In genomic region chr11:75473684-75474083, GRCh38 we compare ENCODE assay signal across 27 cellular contexts.
"Had no signal": no experiment of that assay in that cellular context is flagged by ENCODE, and none has a peak within 500 bp of the region (broad histone marks: within the 10 kb centered on the region; RNA-seq: fewer than 3 reads in every experiment).

No MANE protein-coding gene starts in this region.

- H3K9me3 Mint-ChIP-seq: activated naive CD4-positive, alpha-beta T cell treated with anti-CD3 and anti-CD28 coated beads, Interleukin-2, amount 50 U/mL, for 24 hours; activated naive CD8-positive, alpha-beta T cell treated with anti-CD3 and anti-CD28 coated beads, Interleukin-2, amount 50 U/mL, for 24 hours; activated T-cell treated with anti-CD3 and anti-CD28 coated beads, Interleukin-2, amount 50 U/mL, for 4 hours; activated T-helper 2 cell treated with anti-CD3 and anti-CD28 coated beads, Interferon-gamma antibody, Interleukin-2, Interleukin-4, amounts not matched to agents 10 μg/mL and 5 μg/mL and 100 μg/mL, durations not matched to agents 14 hours and 24 hours and 36 hours; naive thymus-derived CD4-positive, alpha-beta T cell had no signal

- H3K9me3 ChIP-seq: gastrocnemius medialis, pancreas, psoas muscle, sigmoid colon, suprapubic skin, tibial artery had no signal

- H3K27ac Mint-ChIP-seq: activated CD4-positive, alpha-beta T cell treated with anti-CD3 and anti-CD28 coated beads for 36 hours; activated naive CD4-positive, alpha-beta T cell treated with anti-CD3 and anti-CD28 coated beads, Interleukin-2, amount 50 U/mL, for 24 hours; activated naive CD8-positive, alpha-beta T cell treated with anti-CD3 and anti-CD28 coated beads, Interleukin-2, amount 50 U/mL, for 24 hours; activated T-helper 2 cell treated with anti-CD3 and anti-CD28 coated beads, Interferon-gamma antibody, Interleukin-2, Interleukin-4, amounts not matched to agents 10 μg/mL and 5 μg/mL and 100 μg/mL, durations not matched to agents 14 hours and 24 hours and 36 hours had no signal

- H3K4me3 ChIP-seq: cardiac muscle cell, coronary artery, dorsolateral prefrontal cortex, gastrocnemius medialis, hepatocyte, pancreas, psoas muscle, sigmoid colon, suprapubic skin, tibial artery had no signal

- H3K4me3 Mint-ChIP-seq: activated CD4-positive, alpha-beta T cell treated with anti-CD3 and anti-CD28 coated beads for 36 hours; activated naive CD4-positive, alpha-beta T cell treated with anti-CD3 and anti-CD28 coated beads, Interleukin-2, amount 50 U/mL, for 24 hours; activated naive CD8-positive, alpha-beta T cell treated with anti-CD3 and anti-CD28 coated beads, Interleukin-2, amount 50 U/mL, for 24 hours; activated T-cell treated with anti-CD3 and anti-CD28 coated beads, Interleukin-2, amount 50 U/mL, for 4 hours; naive thymus-derived CD4-positive, alpha-beta T cell had no signal

- H3K36me3 ChIP-seq: cardiac muscle cell, gastrocnemius medialis, pancreas, sigmoid colon, suprapubic skin, tibial artery had no signal

- ATAC-seq: activated CD4-positive, alpha-beta T cell treated with anti-CD3 and anti-CD28 coated beads for 36 hours; activated naive CD8-positive, alpha-beta T cell treated with anti-CD3 and anti-CD28 coated beads, Interleukin-2, amount 50 U/mL, for 24 hours; activated T-cell treated with anti-CD3 and anti-CD28 coated beads, Interleukin-2, amount 50 U/mL, for 4 hours; gastrocnemius medialis; left cardiac atrium; naive thymus-derived CD4-positive, alpha-beta T cell; pancreas; psoas muscle had no signal

- H3K27me3 ChIP-seq: cardiac muscle cell, dorsolateral prefrontal cortex, gastrocnemius medialis, hepatocyte, pancreas, sigmoid colon, suprapubic skin, tibial artery had no signal

- H2AFZ ChIP-seq: hepatocyte had no signal

- H3K27me3 Mint-ChIP-seq: activated CD4-positive, alpha-beta T cell treated with anti-CD3 and anti-CD28 coated beads for 36 hours; activated naive CD4-positive, alpha-beta T cell treated with anti-CD3 and anti-CD28 coated beads, Interleukin-2, amount 50 U/mL, for 24 hours; activated naive CD8-positive, alpha-beta T cell treated with anti-CD3 and anti-CD28 coated beads, Interleukin-2, amount 50 U/mL, for 24 hours had no signal

- H3K4me2 ChIP-seq: hepatocyte had no signal

- H3K36me3 Mint-ChIP-seq: activated naive CD4-positive, alpha-beta T cell treated with anti-CD3 and anti-CD28 coated beads, Interleukin-2, amount 50 U/mL, for 24 hours; naive thymus-derived CD4-positive, alpha-beta T cell had no signal

- H3K27ac ChIP-seq: cardiac muscle cell, coronary artery, hepatocyte, pancreas, psoas muscle, sigmoid colon, suprapubic skin, tibial artery had no signal

- H3K79me2 ChIP-seq: hepatocyte had no signal

- DNase-seq: activated CD4-positive, alpha-beta T cell treated with anti-CD3 and anti-CD28 coated beads for 36 hours; activated CD4-positive, alpha-beta T cell treated with anti-CD3 and anti-CD28 coated beads, Interleukin-2, amount 50 U/mL, for 48 hours; activated CD4-positive, CD25-positive, alpha-beta regulatory T cell; activated naive CD8-positive, alpha-beta T cell treated with anti-CD3 and anti-CD28 coated beads, Interleukin-2, amount 50 U/mL, for 24 hours; activated T-cell treated with anti-CD3 and anti-CD28 coated beads, Interleukin-2, amount 50 U/mL, for 4 hours; dorsolateral prefrontal cortex; effector memory CD4-positive, alpha-beta T cell; gastrocnemius medialis; glutamatergic neuron; islet precursor cell; left cardiac atrium; midbrain; naive thymus-derived CD4-positive, alpha-beta T cell; nucleus accumbens; psoas muscle; sigmoid colon; stimulated activated CD4-positive, alpha-beta T cell treated with anti-CD3 and anti-CD28 coated beads, Interleukin-1b, Interleukin-23, amount 100 ng/mL, for 48 hours; stimulated activated naive CD4-positive, alpha-beta T cell; T-helper 2 cell; tibial artery had no signal
